9 cellular contexts compared by ENCODE assay signal in genomic region chr20:49230575-49231211, GRCh38. TPM values are rescaled to one million over a fixed set of nuclear protein-coding genes. Genes with fewer than 3 reads are reported as not detected.
DNase-seq lines count a peak whose midpoint lies in the region; ATAC-seq, FAIRE-seq and TF ChIP-seq lines count a peak whose summit lies in the region.
"Had no signal": no experiment of that assay in that cellular context is flagged by ENCODE, and none has a peak within 500 bp of the region (broad histone marks: within the 10 kb centered on the region; RNA-seq: fewer than 3 reads in every experiment).

No MANE protein-coding gene starts in this region.

- H4K5ac ChIP-seq in H9 (ENCODE audit: insufficient read length, low read depth, low read length), result no peak overlapping the region

- H3K4me1 ChIP-seq in pancreas (no peaks in the 10 kb centered on the region), H9 (ENCODE audit: insufficient read depth, low read length) (no peaks in the 10 kb centered on the region)

- H2AK5ac ChIP-seq in H9 (ENCODE audit: insufficient read length, low read length), result no peak overlapping the region

- no peaks in the 10 kb centered on the region for H3K79me1 ChIP-seq in H9 (ENCODE audit: insufficient read depth, low read depth, low read length, poor library complexity, severe bottlenecking)

- no peaks in the 10 kb centered on the region for H3K27me3 ChIP-seq in pancreas
- H3K27me3 ChIP-seq in H9 (ENCODE audit: insufficient read depth, low read length), result no peaks in the 10 kb centered on the region

- H2BK5ac ChIP-seq in H9 (ENCODE audit: insufficient read length, low read length), result no peak overlapping the region

- no peak overlapping the region for H3K4ac ChIP-seq in H9 (ENCODE audit: low read depth, low read length)

- H3K56ac ChIP-seq in H9 (ENCODE audit: insufficient read length, low read depth, low read length), result no peak overlapping the region

- H4K91ac ChIP-seq in H9 (ENCODE audit: insufficient read length, low read depth, low read length), result no peak overlapping the region

- H3K27ac ChIP-seq in cingulate gyrus (ENCODE audit: low read depth, low read length), result peak overlapping the region; percentile 65
- H3K27ac ChIP-seq in pancreas, result no peak overlapping the region
- no peak overlapping the region for H3K27ac ChIP-seq in H9 (ENCODE audit: insufficient read length, low read depth, low read length)

- ATAC-seq in pancreas (peak in 3 of 4 donors; percentile 68 to 79 (median 71)), HG02610 (IDR thresholded peaks at IDR 0.05; ENCODE audit: unreplicated experiment) (no peak), HG03139 (IDR thresholded peaks at IDR 0.05; ENCODE audit: unreplicated experiment) (no peak)

- no peak overlapping the region for H3K4me3 Mint-ChIP-seq in H9

- peaks cover 41 to 86% (median 78%) of the 10 kb centered on the region in 3 experiments for H3K36me3 Mint-ChIP-seq in H9 (ENCODE audit: insufficient read depth in 1 of 3, low read depth in 3 of 3)

- no peak overlapping the region for H3K4me2 ChIP-seq in H9 (ENCODE audit: insufficient read depth, insufficient read length, low read length)

- in situ Hi-C loops in G401 (cut with HindIII; ENCODE audit: low sequenced_read_pairs), result no loop called here

- no peak overlapping the region for H4K8ac ChIP-seq in H9 (replicated peaks; ENCODE audit: insufficient read length, low read depth, low read length)

- H3K9me3 Mint-ChIP-seq in H9, result no peaks in the 10 kb centered on the region

- H3K27ac Mint-ChIP-seq in H9, result peak overlapping the region in 1 of 3 experiments; percentile 12; a peak in 1 of 7 replicates

- no peak overlapping the region; the same call in 1 of the 2 replicates for H3K14ac ChIP-seq in H9 (ENCODE audit: insufficient read depth, low read length)

- no peaks in the 10 kb centered on the region for H3K23me2 ChIP-seq in H9 (ENCODE audit: insufficient read length, low read depth, low read length, poor library complexity, severe bottlenecking)

- no peak overlapping the region for H3K4me3 ChIP-seq in pancreas

- H3K9ac ChIP-seq in H9 (ENCODE audit: extremely low read depth, insufficient read length, low read length), result no peak overlapping the region

- TF ChIP-seq CTCF in pancreas (IDR thresholded peaks at IDR 0.05) (no peak), H9 (conservative IDR thresholded peaks at IDR 0.05) (no peak)

- no peak overlapping the region for H3T11ph ChIP-seq in H9 (ENCODE audit: low read length)

- H2BK12ac ChIP-seq in H9 (ENCODE audit: insufficient read length, low read depth, low read length), result no peak overlapping the region

- FAIRE-seq in pancreas (lab: Jason Lieb, UNC), result no peak
- FAIRE-seq: H54 had no signal

- no peaks in the 10 kb centered on the region for H4K20me1 ChIP-seq in H9 (ENCODE audit: control insufficient read depth, insufficient read depth, insufficient read length)

- peaks cover 2 to 77% (median 49%) of the 10 kb centered on the region in 3 donors for H3K36me3 ChIP-seq in pancreas

- H2AFZ ChIP-seq in H9 (ENCODE audit: low read length), result no peak overlapping the region

- H2BK20ac ChIP-seq in H9 (ENCODE audit: low read depth, low read length, poor library complexity, severe bottlenecking), result no peak overlapping the region

- H3K4me1 Mint-ChIP-seq in H9, result no peaks in the 10 kb centered on the region

- no peak overlapping the region for H2BK15ac ChIP-seq in H9 (ENCODE audit: low read depth, low read length)

- WGBS in pancreas, 2 donors, result 89 to 91% methylated on average over 10 of the region's 10 CpGs
- WGBS in H9 (ENCODE audit: extremely low coverage, insufficient read length, low lambda C conversion rate), result no CpG with 5 or more reads among the region's 10 CpGs

- H3K27me3 Mint-ChIP-seq in H9 (ENCODE audit: low read depth), result no peaks in the 10 kb centered on the region

- H2BK120ac ChIP-seq in H9 (ENCODE audit: low read depth, low read length, poor library complexity, severe bottlenecking), result no peak overlapping the region

- DNase-seq in G401 (ENCODE audit: low spot score) (peak; percentile 80), NOMO-1 treated with DMSO at 0.1 percent for 48 hours (lab: John Stamatoyannopoulos, UW; ENCODE audit: unreplicated experiment) (peak; percentile 75), pancreas (no peak), H9 (no peak)
- DNase-seq in stimulated activated CD4-positive, alpha-beta T cell treated with anti-CD3 and anti-CD28 coated beads, Interleukin-4, amount 100 ng/mL, for 1 hour, result no peak

- H3K79me2 ChIP-seq in H9 (ENCODE audit: insufficient read depth, low read length), result no peaks in the 10 kb centered on the region

- no peak overlapping the region for H3K18ac ChIP-seq in H9 (ENCODE audit: insufficient read length, low read depth, low read length)

- H3K9me3 ChIP-seq in pancreas (no peaks in the 10 kb centered on the region), H9 (ENCODE audit: control insufficient read depth, low read depth, low read length) (no peaks in the 10 kb centered on the region)

- intact Hi-C loops in pancreas (cut with DNase I), result no loop called here

- H3K23ac ChIP-seq in H9 (ENCODE audit: insufficient read length, low read depth, low read length), result no peak overlapping the region

RNA-seq across cellular contexts. Expression of gene DDX27, which starts 11.5 kb away (rescaled TPM):
- 43.4 and 57.7 TPM in 2 replicates for total RNA-seq in G401 (2014; rRNA removed; shearing (Covaris generic))
- total RNA-seq in pancreas (10 to 100 TPM; 12.0 to 18.4 (median 15.9) TPM), H9 (2021) (46.9 and 50.3 TPM in 2 replicates)
- 10 to 100 TPM; 19.7 to 33.0 TPM for polyA plus RNA-seq in pancreas

RNA-seq across cellular contexts. Expression of gene STAU1, which starts 42.6 kb away (rescaled TPM):
- total RNA-seq in G401 (2014; rRNA removed; shearing (Covaris generic)), result 46.2 and 57.7 TPM in 2 replicates
- total RNA-seq in pancreas (10 to 100 TPM; 43.9 to 62.8 (median 56.2) TPM), H9 (2021) (106 TPM in 2 replicates)
- 10 to 100 TPM; 18.9 to 29.6 TPM for polyA plus RNA-seq in pancreas

RNA-seq across cellular contexts. Expression of gene ZNFX1, which starts 47.2 kb away (rescaled TPM):
- total RNA-seq in G401 (2014; rRNA removed; shearing (Covaris generic)), result 8.6 and 12.3 TPM in 2 replicates
- total RNA-seq in pancreas (10 to 100 TPM in 2 of 6 donors, 1 to 10 TPM in 4; 5.9 to 15.7 (median 7.2) TPM), H9 (2021) (12.8 and 13.3 TPM in 2 replicates)
- polyA plus RNA-seq in pancreas, result 1 to 10 TPM; 4.3 to 6.2 TPM

Comparison
In these comparisons a context has a peak if more than half of its experiments do, and no peak if none do; other contexts are left out.
1. DNase-seq: peak in G401 (single experiment) and NOMO-1 treated with DMSO at 0.1 percent for 48 hours (single experiment); none in pancreas (0 of 6), stimulated activated CD4-positive, alpha-beta T cell treated with anti-CD3 and anti-CD28 coated beads, Interleukin-4, amount 100 ng/mL, for 1 hour (single experiment) and H9 (single experiment).
2. ATAC-seq: peak in pancreas (3 of 4); none in HG02610 (single experiment) and HG03139 (single experiment).